In genomic region chr11:57585301-57585700, GRCh38 we compare ENCODE assay signal across 36 cellular contexts. TPM values are rescaled to one million over a fixed set of nuclear protein-coding genes. Genes with fewer than 3 reads are reported as not detected.
DNase-seq lines count a peak whose midpoint lies in the region; ATAC-seq and TF ChIP-seq lines count a peak whose summit lies in the region.
"Had no signal": no experiment of that assay in that cellular context is flagged by ENCODE, and none has a peak within 500 bp of the region (broad histone marks: within the 10 kb centered on the region; RNA-seq: fewer than 3 reads in every experiment).

No MANE protein-coding gene starts in this region.

- no TSS peak for BruUV-seq in MCF 10A (replicated peaks; lab: Mats Ljungman, UMichigan)

- no peak for DNase-seq in stimulated activated naive CD8-positive, alpha-beta T cell treated with anti-CD3 and anti-CD28 coated beads, Interleukin-15, amount 100 ng/mL, for 72 hours
- DNase-seq in stimulated activated naive CD8-positive, alpha-beta T cell treated with anti-CD3 and anti-CD28 coated beads, Interleukin-15, Interleukin-2, amounts not matched to agents 100 U/mL and 50 U/mL, for 24 hours = no peak
- DNase-seq in MM.1S (peak; percentile 29), myocyte (ENCODE audit: low read depth) (peak; percentile 77), MCF 10A (ENCODE audit: unreplicated experiment) (no peak)
- DNase-seq: activated CD4-positive, alpha-beta T cell treated with anti-CD3 and anti-CD28 coated beads for 48 hours; activated gamma-delta T cell; activated naive CD8-positive, alpha-beta T cell treated with anti-CD3 and anti-CD28 coated beads, Interleukin-2, amount 10 ng/mL, durations not matched to agents 7 days and 5 days; activated T-cell treated with anti-CD3 and anti-CD28 coated beads, Interleukin-2, amount 50 U/mL, for 1 hour; caudate nucleus; esophagus squamous epithelium; foreskin melanocyte; HFFc6; IMR-90; MG63; NCI-H446 treated with DMSO at 0.1 percent for 48 hours; OCI-M1; posterior cingulate gyrus; right lobe of liver; stimulated activated CD4-positive, alpha-beta T cell treated with anti-CD3 and anti-CD28 coated beads, Interleukin-4, amount 100 ng/mL, for 4 hours; stimulated activated naive CD4-positive, alpha-beta T cell treated with Interleukin-2 at 50 U/mL for 16 hours had no signal

- H3K4me3 Mint-ChIP-seq in stimulated activated naive CD8-positive, alpha-beta T cell treated with anti-CD3 and anti-CD28 coated beads, Interleukin-15, amount 100 ng/mL, for 72 hours = no peak overlapping the region
- no peak overlapping the region for H3K4me3 Mint-ChIP-seq in MCF 10A (ENCODE audit: unreplicated experiment)
- H3K4me3 Mint-ChIP-seq: activated naive CD8-positive, alpha-beta T cell treated with anti-CD3 and anti-CD28 coated beads, Interleukin-2, amount 10 ng/mL, durations not matched to agents 7 days and 5 days; dendritic cell treated with granulocyte-macrophage colony-stimulating factor and Interleukin-4, amounts not matched to agents 40 ng/mL and 50 ng/mL, for 4 days; HFFc6; neural crest cell had no signal

- POLR2A ChIA-PET in MCF 10A (lab: Yijun Ruan, JAX) = interaction anchor here (0.7 kb wide), 1 partner anchor 582 kb away, joined by 3 read pairs; no protein-coding TSS in a partner anchor

- H3K36me3 Mint-ChIP-seq in MCF 10A (ENCODE audit: insufficient read depth, unreplicated experiment) = no peaks in the 10 kb centered on the region
- H3K36me3 Mint-ChIP-seq: activated naive CD8-positive, alpha-beta T cell treated with anti-CD3 and anti-CD28 coated beads, Interleukin-2, amount 10 ng/mL, durations not matched to agents 7 days and 5 days had no signal

- no peaks in the 10 kb centered on the region for H3K27me3 Mint-ChIP-seq in stimulated activated naive CD8-positive, alpha-beta T cell treated with anti-CD3 and anti-CD28 coated beads, Interleukin-15, amount 100 ng/mL, for 72 hours
- no peaks in the 10 kb centered on the region for H3K27me3 Mint-ChIP-seq in MCF 10A (ENCODE audit: insufficient read depth, unreplicated experiment)
- H3K27me3 Mint-ChIP-seq: dendritic cell treated with granulocyte-macrophage colony-stimulating factor and Interleukin-4, amounts not matched to agents 40 ng/mL and 50 ng/mL, for 4 days had no signal

- peak; percentile 37 for ATAC-seq in stimulated activated naive CD8-positive, alpha-beta T cell treated with anti-CD3 and anti-CD28 coated beads, Interleukin-15, amount 100 ng/mL, for 72 hours
- no peak for ATAC-seq in stimulated activated naive CD8-positive, alpha-beta T cell treated with anti-CD3 and anti-CD28 coated beads, Interleukin-15, Interleukin-2, amounts not matched to agents 100 U/mL and 50 U/mL, for 24 hours
- ATAC-seq in GM21825 (IDR thresholded peaks at IDR 0.05; ENCODE audit: unreplicated experiment) (no peak), GM18498 (IDR thresholded peaks at IDR 0.05; ENCODE audit: unreplicated experiment) (no peak), HG03095 (IDR thresholded peaks at IDR 0.05; ENCODE audit: unreplicated experiment) (no peak)
- ATAC-seq: right lobe of liver, SK-N-SH treated with all-trans-retinoic acid at 6 μM for 48 hours had no signal

- H3K4me1 ChIP-seq in MM.1S (ENCODE audit: low read length) = peaks cover 10% of the 10 kb centered on the region
- H3K4me1 ChIP-seq: esophagus squamous epithelium, vagina had no signal

- H3K27ac Mint-ChIP-seq in stimulated activated naive CD8-positive, alpha-beta T cell treated with anti-CD3 and anti-CD28 coated beads, Interleukin-15, amount 100 ng/mL, for 72 hours = no peak overlapping the region
- H3K27ac Mint-ChIP-seq in MCF 10A (ENCODE audit: low read depth, unreplicated experiment) = no peak overlapping the region
- H3K27ac Mint-ChIP-seq: activated naive CD8-positive, alpha-beta T cell treated with anti-CD3 and anti-CD28 coated beads, Interleukin-2, amount 10 ng/mL, durations not matched to agents 7 days and 5 days; dendritic cell treated with granulocyte-macrophage colony-stimulating factor and Interleukin-4, amounts not matched to agents 40 ng/mL and 50 ng/mL, for 4 days; HFFc6 had no signal

- no peaks in the 10 kb centered on the region for H3K79me2 ChIP-seq in MM.1S (ENCODE audit: low read length)
- H3K79me2 ChIP-seq: hepatocyte had no signal

- no peaks in the 10 kb centered on the region for H3K9me2 ChIP-seq in MM.1S (replicated peaks; ENCODE audit: insufficient read depth, low read length)

- no peaks in the 10 kb centered on the region for H3K27me3 ChIP-seq in MM.1S (replicated peaks; ENCODE audit: insufficient read depth, low read length)
- H3K27me3 ChIP-seq: esophagus squamous epithelium, hepatocyte, MG63, right lobe of liver, vagina had no signal

- no peaks in the 10 kb centered on the region for H3K9me3 Mint-ChIP-seq in stimulated activated naive CD8-positive, alpha-beta T cell treated with anti-CD3 and anti-CD28 coated beads, Interleukin-15, amount 100 ng/mL, for 72 hours
- no peaks in the 10 kb centered on the region for H3K9me3 Mint-ChIP-seq in MCF 10A (ENCODE audit: unreplicated experiment)
- H3K9me3 Mint-ChIP-seq: activated naive CD8-positive, alpha-beta T cell treated with anti-CD3 and anti-CD28 coated beads, Interleukin-2, amount 10 ng/mL, durations not matched to agents 7 days and 5 days; dendritic cell treated with granulocyte-macrophage colony-stimulating factor and Interleukin-4, amounts not matched to agents 40 ng/mL and 50 ng/mL, for 4 days; HFFc6 had no signal

- TF ChIP-seq CTCF in MM.1S (IDR thresholded peaks at IDR 0.05; ENCODE audit: low read length) (no peak), MCF 10A (IDR thresholded peaks at IDR 0.05; ENCODE audit: unreplicated experiment) (no peak)

- H3K4me2 ChIP-seq in MM.1S (ENCODE audit: low read depth, low read length) = peak overlapping the region; percentile 12; the same call in 1 of the 2 replicates
- H3K4me2 ChIP-seq: hepatocyte had no signal

- no peaks in the 10 kb centered on the region for H3K9me3 ChIP-seq in MM.1S (replicated peaks; ENCODE audit: insufficient read depth, low read length)
- H3K9me3 ChIP-seq: esophagus squamous epithelium, MG63, right lobe of liver, thoracic aorta, vagina had no signal

- intact Hi-C loops in MCF 10A (cut with micrococcal nuclease) = no loop called here

- H3K27ac ChIP-seq in MM.1S (ENCODE audit: low read length) = no peak overlapping the region
- H3K27ac ChIP-seq: esophagus squamous epithelium, hepatocyte, right lobe of liver, thoracic aorta, vagina, VCaP had no signal

- no peak overlapping the region for H3K4me3 ChIP-seq in MM.1S (ENCODE audit: low read length)
- H3K4me3 ChIP-seq: esophagus squamous epithelium, hepatocyte, MG63, right lobe of liver, thoracic aorta, vagina had no signal

- H3F3A ChIP-seq in MM.1S (ENCODE audit: insufficient read depth, low read length) = no peaks in the 10 kb centered on the region

- peaks cover 6% of the 10 kb centered on the region for H3K4me1 Mint-ChIP-seq in stimulated activated naive CD8-positive, alpha-beta T cell treated with anti-CD3 and anti-CD28 coated beads, Interleukin-15, amount 100 ng/mL, for 72 hours
- no peaks in the 10 kb centered on the region for H3K4me1 Mint-ChIP-seq in MCF 10A (ENCODE audit: insufficient read depth, unreplicated experiment)

- H2AFZ ChIP-seq in MM.1S (ENCODE audit: low read length) = no peak overlapping the region
- H2AFZ ChIP-seq: hepatocyte had no signal

- no peaks in the 10 kb centered on the region for H4K20me1 ChIP-seq in MM.1S (ENCODE audit: insufficient read depth, low read length)

- no peaks in the 10 kb centered on the region for H3K36me3 ChIP-seq in MM.1S (replicated peaks; ENCODE audit: insufficient read depth, low read length)
- H3K36me3 ChIP-seq: esophagus squamous epithelium, MG63, right lobe of liver, thoracic aorta, vagina had no signal

- no peak overlapping the region for H3K9ac ChIP-seq in MM.1S (ENCODE audit: low read length)

- CTCF ChIA-PET in MCF 10A (lab: Yijun Ruan, JAX) = no interaction called here

RNA-seq across cellular contexts. Expression of gene SERPING1, which starts 12.2 kb away (rescaled TPM):
- total RNA-seq in myocyte (4.1 TPM in 2 replicates), MCF 10A (2022) (1.1 TPM in 1 of 2 replicates, not detected in the other)
- 12.6 TPM for polyA plus RNA-seq in myocyte (2012)
- total RNA-seq: activated CD8-positive, alpha-beta memory T cell treated with anti-CD3 and anti-CD28 coated beads for 36 hours had no signal

RNA-seq across cellular contexts. Expression of gene UBE2L6, which starts 17.8 kb away (rescaled TPM):
- total RNA-seq in myocyte (31.1 and 36.8 TPM in 2 replicates), MCF 10A (2022) (17.0 and 17.3 TPM in 2 replicates)
- 95.8 TPM for polyA plus RNA-seq in myocyte (2012)

RNA-seq across cellular contexts. Expression of gene SMTNL1, which starts 47.9 kb away (rescaled TPM):
- total RNA-seq in myocyte = 0.16 and 0.21 TPM in 2 replicates
- 0.10 TPM for polyA plus RNA-seq in myocyte (2012)
- not detected in 2 replicates for total RNA-seq in MCF 10A (2022)
- total RNA-seq: A172; activated CD8-positive, alpha-beta memory T cell treated with anti-CD3 and anti-CD28 coated beads for 36 hours; activated naive CD8-positive, alpha-beta T cell treated with anti-CD3 and anti-CD28 coated beads, Interleukin-2, amount 10 ng/mL, durations not matched to agents 7 days and 5 days; astrocyte; esophagus squamous epithelium; hepatocyte; HFFc6; IMR-90; lung microvascular endothelial cell; mucosa of gallbladder; neural crest cell; right lobe of liver; thoracic aorta; vagina had no signal
- polyA plus RNA-seq: hepatocyte, IMR-90 had no signal

RNA-seq across cellular contexts. Expression of gene TIMM10, which starts 54.7 kb away (rescaled TPM):
- total RNA-seq in myocyte (24.0 and 31.2 TPM in 2 replicates), MCF 10A (2022) (52.2 and 80.3 TPM in 2 replicates)
- polyA plus RNA-seq in myocyte (2012) = 68.2 TPM

Comparison
In these comparisons a context has a peak if more than half of its experiments do, and no peak if none do; other contexts are left out.
1. DNase-seq: peak in MM.1S (single experiment) and myocyte (single experiment); none in stimulated activated naive CD8-positive, alpha-beta T cell treated with anti-CD3 and anti-CD28 coated beads, Interleukin-15, amount 100 ng/mL, for 72 hours (0 of 2), stimulated activated naive CD8-positive, alpha-beta T cell treated with anti-CD3 and anti-CD28 coated beads, Interleukin-15, Interleukin-2, amounts not matched to agents 100 U/mL and 50 U/mL, for 24 hours (single experiment) and MCF 10A (single experiment).